20 cellular contexts compared by ENCODE assay signal in genomic region chr14:100116134-100116533, GRCh38. TPM values are rescaled to one million over a fixed set of nuclear protein-coding genes. Genes with fewer than 3 reads are reported as not detected.
A peak's percentile ranks its signal among the peaks of the same experiment; 100 is the strongest.
DNase-seq lines count a peak whose midpoint lies in the region; ATAC-seq lines count a peak whose summit lies in the region.
"Had no signal": no experiment of that assay in that cellular context is flagged by ENCODE, and none has a peak within 500 bp of the region (broad histone marks: within the 10 kb centered on the region; RNA-seq: fewer than 3 reads in every experiment).

No MANE protein-coding gene starts in this region.

- peak overlapping the region; percentile 93 for H3K27ac Mint-ChIP-seq in activated T-cell treated with anti-CD3 and anti-CD28 coated beads, Interleukin-2, amount 50 U/mL, for 24 hours
- H3K27ac Mint-ChIP-seq in central memory CD8-positive, alpha-beta T cell (ENCODE audit: low read depth), result peak overlapping the region; percentile 72
- H3K27ac Mint-ChIP-seq in stimulated activated effector memory CD8-positive, alpha-beta T cell treated with anti-CD3 and anti-CD28 coated beads, Interleukin-12 subunit alpha, Interleukin-12 subunit beta, amount 100 ng/mL, for 72 hours, result peak overlapping the region; percentile 95
- H3K27ac Mint-ChIP-seq: mesothelial cell of epicardium had no signal

- H3K27me3 Mint-ChIP-seq in activated T-cell treated with anti-CD3 and anti-CD28 coated beads, Interleukin-2, amount 50 U/mL, for 24 hours, result no peaks in the 10 kb centered on the region
- H3K27me3 Mint-ChIP-seq in central memory CD8-positive, alpha-beta T cell, result no peaks in the 10 kb centered on the region

- H3K4me3 Mint-ChIP-seq in activated T-cell treated with anti-CD3 and anti-CD28 coated beads, Interleukin-2, amount 50 U/mL, for 24 hours, result no peak overlapping the region
- no peak overlapping the region for H3K4me3 Mint-ChIP-seq in central memory CD8-positive, alpha-beta T cell
- no peak overlapping the region for H3K4me3 Mint-ChIP-seq in stimulated activated effector memory CD8-positive, alpha-beta T cell treated with anti-CD3 and anti-CD28 coated beads, Interleukin-12 subunit alpha, Interleukin-12 subunit beta, amount 100 ng/mL, for 72 hours
- H3K4me3 Mint-ChIP-seq: mesothelial cell of epicardium, neural progenitor cell had no signal

- no peak for ATAC-seq in central memory CD8-positive, alpha-beta T cell (replicated peaks; ENCODE audit: extremely low read depth, poor library complexity, severe bottlenecking)
- ATAC-seq in stimulated activated effector memory CD8-positive, alpha-beta T cell treated with anti-CD3 and anti-CD28 coated beads, Interleukin-12 subunit alpha, Interleukin-12 subunit beta, amount 100 ng/mL, for 72 hours, result no peak
- ATAC-seq in left ventricle myocardium superior (no peak), GM18520 (IDR thresholded peaks at IDR 0.05; ENCODE audit: unreplicated experiment) (no peak)

- intact Hi-C loops in left ventricle myocardium superior (cut with micrococcal nuclease), result no loop called here

- peaks cover 43% of the 10 kb centered on the region for H3K4me1 Mint-ChIP-seq in activated T-cell treated with anti-CD3 and anti-CD28 coated beads, Interleukin-2, amount 50 U/mL, for 24 hours (ENCODE audit: low read depth)
- H3K4me1 Mint-ChIP-seq in central memory CD8-positive, alpha-beta T cell, result peaks cover 68% of the 10 kb centered on the region
- peaks cover 71% of the 10 kb centered on the region for H3K4me1 Mint-ChIP-seq in stimulated activated effector memory CD8-positive, alpha-beta T cell treated with anti-CD3 and anti-CD28 coated beads, Interleukin-12 subunit alpha, Interleukin-12 subunit beta, amount 100 ng/mL, for 72 hours

- peaks cover 86% of the 10 kb centered on the region for H3K36me3 Mint-ChIP-seq in activated T-cell treated with anti-CD3 and anti-CD28 coated beads, Interleukin-2, amount 50 U/mL, for 24 hours (ENCODE audit: low read depth)
- peaks cover 32% of the 10 kb centered on the region for H3K36me3 Mint-ChIP-seq in central memory CD8-positive, alpha-beta T cell (ENCODE audit: insufficient read depth)
- peaks cover 93% of the 10 kb centered on the region for H3K36me3 Mint-ChIP-seq in stimulated activated effector memory CD8-positive, alpha-beta T cell treated with anti-CD3 and anti-CD28 coated beads, Interleukin-12 subunit alpha, Interleukin-12 subunit beta, amount 100 ng/mL, for 72 hours

- no peak for DNase-seq in activated T-cell treated with anti-CD3 and anti-CD28 coated beads, Interleukin-2, amount 50 U/mL, for 24 hours
- no peak for DNase-seq in activated T-cell treated with anti-CD3 and anti-CD28 coated beads for 4 hours
- DNase-seq in NCI-H1694 (lab: John Stamatoyannopoulos, UW), result peak; percentile 79
- DNase-seq in central memory CD8-positive, alpha-beta T cell (ENCODE audit: low spot score in 2 of 2), result no peak
- DNase-seq in stimulated activated effector memory CD8-positive, alpha-beta T cell treated with anti-CD3 and anti-CD28 coated beads, Interleukin-12 subunit alpha, Interleukin-12 subunit beta, amount 100 ng/mL, for 72 hours (ENCODE audit: low spot score in 2 of 2), result no peak
- DNase-seq in NCI-H526 treated with DMSO at 0.1 percent for 48 hours (lab: John Stamatoyannopoulos, UW), result no peak
- no peak for DNase-seq in left ventricle myocardium superior
- DNase-seq: activated CD4-positive, alpha-beta T cell treated with anti-CD3 and anti-CD28 coated beads for 1 hour; activated CD8-positive, alpha-beta memory T cell treated with anti-CD3 and anti-CD28 coated beads, Interleukin-2, amount 50 U/mL, for 48 hours; HCEC 1CT; kidney glomerular epithelial cell; NCI-H1436 treated with DMSO at 0.1 percent for 48 hours; NCI-H2227 treated with DMSO at 0.1 percent for 48 hours; stimulated activated CD4-positive, alpha-beta T cell treated with anti-CD3 and anti-CD28 coated beads, Interleukin-4, amount 100 ng/mL, for 1 hour; testis had no signal

- no peaks in the 10 kb centered on the region for H3K9me3 Mint-ChIP-seq in activated T-cell treated with anti-CD3 and anti-CD28 coated beads, Interleukin-2, amount 50 U/mL, for 24 hours
- H3K9me3 Mint-ChIP-seq in central memory CD8-positive, alpha-beta T cell, result no peaks in the 10 kb centered on the region
- no peaks in the 10 kb centered on the region for H3K9me3 Mint-ChIP-seq in stimulated activated effector memory CD8-positive, alpha-beta T cell treated with anti-CD3 and anti-CD28 coated beads, Interleukin-12 subunit alpha, Interleukin-12 subunit beta, amount 100 ng/mL, for 72 hours
- H3K9me3 Mint-ChIP-seq: mesothelial cell of epicardium, neural progenitor cell had no signal

RNA-seq across cellular contexts. Expression of gene DEGS2, which starts 43.3 kb away (rescaled TPM):
- not detected for total RNA-seq in left ventricle myocardium superior
- total RNA-seq: A673, SK-MEL-5 had no signal

RNA-seq across cellular contexts. Expression of gene EVL, which starts 50.9 kb away (rescaled TPM):
- 54.4 TPM for total RNA-seq in left ventricle myocardium superior
